Comparison of ENCODE assay signal across 8 cellular contexts in genomic region chr11:108221981-108222685, GRCh38. TPM values are rescaled to one million over a fixed set of nuclear protein-coding genes. Genes with fewer than 3 reads are reported as not detected.
DNase-seq lines count a peak whose midpoint lies in the region; ATAC-seq and TF ChIP-seq lines count a peak whose summit lies in the region.

TSS of gene NPAT (minus strand) at chr11:108222638. CDS start at chr11:108222536, 102 bp downstream.

- H3K27ac ChIP-seq in DOHH2 (ENCODE audit: low read depth, low read length) (peak within 1 kb of the TSS; percentile 91), H9 (ENCODE audit: insufficient read length, low read depth, low read length) (peak within 1 kb of the TSS; percentile 77), osteoblast (ENCODE audit: low read depth, low read length) (peak within 1 kb of the TSS; percentile 95)

- no peak within 1 kb of the TSS for H2AK5ac ChIP-seq in H9 (ENCODE audit: insufficient read length, low read length)

- peak within 1 kb of the TSS; percentile 98 for H3K9ac ChIP-seq in H9 (ENCODE audit: extremely low read depth, insufficient read length, low read length)

- no peaks in the 10 kb centered on the region for H3K9me2 ChIP-seq in DOHH2 (replicated peaks; ENCODE audit: control insufficient read depth, low read length)

- no peak within 1 kb of the TSS for H2BK12ac ChIP-seq in H9 (ENCODE audit: insufficient read length, low read depth, low read length)

- H4K5ac ChIP-seq in H9 (ENCODE audit: insufficient read length, low read depth, low read length), result peak within 1 kb of the TSS; percentile 66

- WGBS in H9 (ENCODE audit: extremely low coverage, insufficient read length, low lambda C conversion rate), result no CpG with 5 or more reads among the region's 36 CpGs

- H3K79me2 ChIP-seq in DOHH2 (ENCODE audit: control insufficient read depth, low read length) (peaks cover 93% of the 10 kb centered on the region), H9 (ENCODE audit: insufficient read depth, low read length) (peaks cover 36% of the 10 kb centered on the region; the same call in 1 of the 2 replicates), osteoblast (ENCODE audit: insufficient read depth, low read length) (peaks cover 83% of the 10 kb centered on the region)

- H3K23ac ChIP-seq in H9 (ENCODE audit: insufficient read length, low read depth, low read length), result peak within 1 kb of the TSS; percentile 59

- H3K27me3 ChIP-seq in DOHH2 (ENCODE audit: control insufficient read depth, low read length) (no peaks in the 10 kb centered on the region), H9 (ENCODE audit: insufficient read depth, low read length) (no peaks in the 10 kb centered on the region), osteoblast (ENCODE audit: insufficient read depth, low read length) (no peaks in the 10 kb centered on the region)

- no peak within 1 kb of the TSS for H4K8ac ChIP-seq in H9 (replicated peaks; ENCODE audit: insufficient read length, low read depth, low read length)

- H3K4ac ChIP-seq in H9 (ENCODE audit: low read depth, low read length), result peak within 1 kb of the TSS; percentile 43; the same call in 1 of the 2 replicates

- H2BK15ac ChIP-seq in H9 (ENCODE audit: low read depth, low read length), result no peak within 1 kb of the TSS

- H3K27me3 Mint-ChIP-seq in H9 (ENCODE audit: low read depth) (no peaks in the 10 kb centered on the region), T-cell (no peaks in the 10 kb centered on the region)

- peaks cover 30% of the 10 kb centered on the region for H3F3A ChIP-seq in DOHH2 (ENCODE audit: control insufficient read depth, insufficient read depth)

- H2BK5ac ChIP-seq in H9 (ENCODE audit: insufficient read length, low read length), result peak within 1 kb of the TSS; percentile 59

- H2BK20ac ChIP-seq in H9 (ENCODE audit: low read depth, low read length, poor library complexity, severe bottlenecking), result no peak within 1 kb of the TSS

- H3K4me3 Mint-ChIP-seq in H9 (no peak within 1 kb of the TSS), T-cell (no peak within 1 kb of the TSS)

- ATAC-seq in T-cell (replicated peaks in 1 of 4) (peak in 1 of 4 experiments; percentile 5), GM21390 (IDR thresholded peaks at IDR 0.05; ENCODE audit: unreplicated experiment) (no peak)

- H3K9me3 Mint-ChIP-seq in H9 (no peaks in the 10 kb centered on the region; a peak in 1 of 5 replicates), T-cell (no peaks in the 10 kb centered on the region)

- no peak within 1 kb of the TSS for H2BK120ac ChIP-seq in H9 (ENCODE audit: low read depth, low read length, poor library complexity, severe bottlenecking)

- H3K14ac ChIP-seq in H9 (ENCODE audit: insufficient read depth, low read length), result peak within 1 kb of the TSS; percentile 90

- H3K4me2 ChIP-seq in DOHH2 (ENCODE audit: low read length) (peak within 1 kb of the TSS; percentile 97), H9 (ENCODE audit: insufficient read depth, insufficient read length, low read length) (peak within 1 kb of the TSS; percentile 99), osteoblast (ENCODE audit: insufficient read depth, low read length) (peak within 1 kb of the TSS; percentile 93)

- H3K27ac Mint-ChIP-seq in H9 (peak within 1 kb of the TSS in 2 of 3 experiments; percentile 100; a peak in 5 of 7 replicates), T-cell (no peak within 1 kb of the TSS)

- H4K20me1 ChIP-seq in DOHH2 (ENCODE audit: control insufficient read depth, insufficient read depth, low read depth, low read length), result peaks cover 13% of the 10 kb centered on the region
- H4K20me1 ChIP-seq in H9 (ENCODE audit: control insufficient read depth, insufficient read depth, insufficient read length), result no peaks in the 10 kb centered on the region
- no peaks in the 10 kb centered on the region for H4K20me1 ChIP-seq in osteoblast (ENCODE audit: insufficient read depth, low read length)

- peaks cover 88% of the 10 kb centered on the region for H3K36me3 ChIP-seq in DOHH2 (ENCODE audit: control insufficient read depth, low read length)
- no peaks in the 10 kb centered on the region for H3K36me3 ChIP-seq in osteoblast (ENCODE audit: insufficient read depth, low read length)

- peak within 1 kb of the TSS; percentile 89 for H3K56ac ChIP-seq in H9 (ENCODE audit: insufficient read length, low read depth, low read length)

- TF ChIP-seq CTCF in DOHH2 (IDR thresholded peaks at IDR 0.05; ENCODE audit: low read depth, low read length, poor library complexity, severe bottlenecking) (no peak), H9 (conservative IDR thresholded peaks at IDR 0.05) (no peak), epithelial cell of proximal tubule (conservative IDR thresholded peaks at IDR 0.05; ENCODE audit: low read depth, low read length) (no peak), osteoblast (IDR thresholded peaks at IDR 0.05; ENCODE audit: extremely low read depth, low read depth, low read length) (no peak)

- H2AFZ ChIP-seq in H9 (ENCODE audit: low read length), result no peak within 1 kb of the TSS
- H2AFZ ChIP-seq in osteoblast (ENCODE audit: low read length), result peak within 1 kb of the TSS; percentile 98

- peaks cover 1 to 18% (median 2%) of the 10 kb centered on the region in 3 experiments; a peak in 4 of 7 replicates for H3K36me3 Mint-ChIP-seq in H9 (ENCODE audit: insufficient read depth in 1 of 3, low read depth in 3 of 3)
- peaks cover 38% of the 10 kb centered on the region for H3K36me3 Mint-ChIP-seq in T-cell

- peaks cover 14% of the 10 kb centered on the region for H3K23me2 ChIP-seq in H9 (ENCODE audit: insufficient read length, low read depth, low read length, poor library complexity, severe bottlenecking)

- CTCF ChIA-PET in T-cell (lab: Charles Lee), result interaction anchor here in 1 of 2 donors (0.6 to 2.8 kb wide), 5 partner anchors 15 to 110 kb away, joined by 3 to 41 read pairs (median 17); no protein-coding TSS in a partner anchor

- H4K91ac ChIP-seq in H9 (ENCODE audit: insufficient read length, low read depth, low read length), result peak within 1 kb of the TSS; percentile 0

- POLR2A ChIA-PET in T-cell (lab: Charles Lee), result interaction anchor here (0.5 to 6.1 kb wide), 7 partner anchors 14 to 393 kb away, joined by 3 to 107 read pairs (median 5); no protein-coding TSS in a partner anchor

- no peak for DNase-seq in H9
- peak in 26 of 34 experiments; percentile 31 to 58 (median 44) for DNase-seq in T-cell
- no peak for DNase-seq in epithelial cell of proximal tubule (ENCODE audit: low read depth)
- peak; percentile 34 for DNase-seq in osteoblast (ENCODE audit: insufficient read length, low spot score, missing footprints)
- DNase-seq in epidermal melanocyte (ENCODE audit: insufficient read length, low spot score), result no peak
- no peak for DNase-seq in DMS53 (lab: John Stamatoyannopoulos, UW)

- H3T11ph ChIP-seq in H9 (ENCODE audit: low read length), result no peak within 1 kb of the TSS

- H3K9me3 ChIP-seq in DOHH2 (ENCODE audit: control insufficient read depth, insufficient read depth, low read length) (no peaks in the 10 kb centered on the region), H9 (ENCODE audit: control insufficient read depth, low read depth, low read length) (no peaks in the 10 kb centered on the region), osteoblast (ENCODE audit: low read depth, low read length) (no peaks in the 10 kb centered on the region)

- peak within 1 kb of the TSS; percentile 87 for H3K4me3 ChIP-seq in DOHH2 (ENCODE audit: low read length)
- peak within 1 kb of the TSS; percentile 93 for H3K4me3 ChIP-seq in epithelial cell of proximal tubule (ENCODE audit: low read depth, low read length)
- peak within 1 kb of the TSS; percentile 93 for H3K4me3 ChIP-seq in osteoblast (ENCODE audit: insufficient read depth, low read length)

- no peaks in the 10 kb centered on the region for H3K79me1 ChIP-seq in H9 (ENCODE audit: insufficient read depth, low read depth, low read length, poor library complexity, severe bottlenecking)

- H3K4me1 Mint-ChIP-seq in H9 (peaks cover 28 to 29% of the 10 kb centered on the region in 2 experiments), T-cell (peaks cover 50 to 62% (median 52%) of the 10 kb centered on the region in 3 donors)

- peak within 1 kb of the TSS; percentile 96 for H3K18ac ChIP-seq in H9 (ENCODE audit: insufficient read length, low read depth, low read length)

- H3K4me1 ChIP-seq in DOHH2 (ENCODE audit: control insufficient read depth, low read length) (peaks cover 41% of the 10 kb centered on the region), H9 (ENCODE audit: insufficient read depth, low read length) (no peaks in the 10 kb centered on the region), osteoblast (ENCODE audit: insufficient read depth, low read length) (peaks cover 28% of the 10 kb centered on the region)

RNA-seq across cellular contexts. Expression of gene NPAT, which starts in this region (rescaled TPM):
- total RNA-seq in H9 (2021) (22.6 and 22.9 TPM in 2 replicates), T-cell (10 to 100 TPM; 46.9 to 54.1 (median 49.1) TPM), epithelial cell of proximal tubule (8.8 and 9.6 TPM in 2 replicates), osteoblast (16.6 and 20.9 TPM in 2 replicates)

Comparison
In these comparisons a context has a peak if more than half of its experiments do, and no peak if none do; other contexts are left out.
1. DNase-seq: peak in T-cell (26 of 34) and osteoblast (single experiment); none in H9 (single experiment), epithelial cell of proximal tubule (single experiment), epidermal melanocyte (single experiment) and DMS53 (single experiment).
2. H3K27ac Mint-ChIP-seq: peak in H9 (2 of 3); none in T-cell (0 of 2).
3. Peak in every context shown above with its lines, with median percentiles within 50 percentile points of each other: H3K27ac ChIP-seq, H3K4me2 ChIP-seq and H3K4me3 ChIP-seq.